Comparison of ENCODE assay signal across 14 cellular contexts in the genomic region with DNA sequence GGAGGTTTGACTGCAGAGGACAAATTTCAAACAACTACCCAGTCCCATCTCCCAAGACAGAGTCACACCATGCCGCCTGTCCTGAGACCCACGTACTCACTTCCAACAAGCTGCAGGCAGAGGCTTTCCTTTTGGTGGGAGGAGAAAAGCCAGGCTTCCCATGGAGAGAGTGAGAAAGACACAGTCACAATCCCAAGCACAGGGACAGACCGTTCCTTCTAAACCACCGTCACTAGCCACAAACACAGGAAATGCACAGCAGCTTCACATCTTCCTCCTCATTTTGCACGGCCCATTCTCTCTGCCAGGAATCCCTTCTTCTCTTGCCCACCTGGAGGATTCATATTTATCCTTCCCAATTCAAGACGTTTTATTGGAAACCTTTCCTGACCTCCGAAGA.
DNase-seq lines count a peak whose midpoint lies in the region; ATAC-seq, FAIRE-seq and TF ChIP-seq lines count a peak whose summit lies in the region.
"Had no signal": no experiment of that assay in that cellular context is flagged by ENCODE, and none has a peak within 500 bp of the region (broad histone marks: within the 10 kb centered on the region; RNA-seq: fewer than 3 reads in every experiment).

No MANE protein-coding gene starts in this region.

- peaks cover 8% of the 10 kb centered on the region for H3K36me3 Mint-ChIP-seq in T-helper 2 cell treated with Interferon-gamma antibody and Interleukin-4, amounts not matched to agents 5 μg/mL and 100 μg/mL, for 36 hours (ENCODE audit: low read depth)

- H3K4me1 Mint-ChIP-seq in T-helper 2 cell treated with Interferon-gamma antibody and Interleukin-4, amounts not matched to agents 5 μg/mL and 100 μg/mL, for 36 hours (ENCODE audit: low read depth), result peaks cover 30% of the 10 kb centered on the region

- no peak for FAIRE-seq in GM12892 (lab: Jason Lieb, UNC)
- FAIRE-seq: islet of Langerhans, urothelium cell line had no signal

- H3K27ac ChIP-seq in esophagus squamous epithelium (peak overlapping the region in 3 of 4 donors; percentile 67 to 79 (median 75)), osteoblast (ENCODE audit: low read depth, low read length) (no peak overlapping the region)
- H3K27ac ChIP-seq: foreskin keratinocyte had no signal

- H3K4me3 ChIP-seq in esophagus squamous epithelium, result no peak overlapping the region
- no peak overlapping the region for H3K4me3 ChIP-seq in osteoblast (ENCODE audit: insufficient read depth, low read length)

- DNase-seq in T-helper 2 cell treated with Interferon-gamma antibody and Interleukin-4, amounts not matched to agents 5 μg/mL and 100 μg/mL, for 36 hours (ENCODE audit: low spot score), result no peak
- DNase-seq in T-helper 2 cell, result no peak
- peak; percentile 59 for DNase-seq in MV-4-11 (lab: John Stamatoyannopoulos, UW)
- no peak for DNase-seq in esophagus squamous epithelium (lab: John Stamatoyannopoulos, UW)
- DNase-seq in osteoblast (ENCODE audit: insufficient read length, low spot score, missing footprints), result peak; percentile 19
- DNase-seq in GM12892 (ENCODE audit: insufficient read length), result no peak
- no peak for DNase-seq in NCI-H1436 (lab: John Stamatoyannopoulos, UW)
- DNase-seq: activated CD4-positive, alpha-beta T cell treated with anti-CD3 and anti-CD28 coated beads, Interleukin-2, amount 50 U/mL, for 48 hours; dermis blood vessel endothelial cell; foreskin keratinocyte had no signal

- 39 to 55% methylated on average over 7 of the region's 7 CpGs for WGBS in esophagus squamous epithelium, 2 donors

- ATAC-seq in HG03432 (IDR thresholded peaks at IDR 0.05; ENCODE audit: unreplicated experiment), result no peak
- ATAC-seq: foreskin keratinocyte had no signal

- TF ChIP-seq POLR2A in esophagus squamous epithelium (IDR thresholded peaks at IDR 0.05) (no peak), GM12892 (IDR thresholded peaks at IDR 0.05; ENCODE audit: low read depth, low read length) (no peak)

- H4K20me1 ChIP-seq in osteoblast (ENCODE audit: insufficient read depth, low read length), result peaks cover 42% of the 10 kb centered on the region

- H3K79me2 ChIP-seq in osteoblast (ENCODE audit: insufficient read depth, low read length), result peaks cover 28% of the 10 kb centered on the region

- H3K9me3 ChIP-seq in esophagus squamous epithelium (no peaks in the 10 kb centered on the region), osteoblast (ENCODE audit: low read depth, low read length) (no peaks in the 10 kb centered on the region)

- H3K36me3 ChIP-seq in esophagus squamous epithelium (no peaks in the 10 kb centered on the region), osteoblast (ENCODE audit: insufficient read depth, low read length) (no peaks in the 10 kb centered on the region)

- no peak for TF ChIP-seq CTCF in esophagus squamous epithelium (IDR thresholded peaks at IDR 0.05)
- no peak for TF ChIP-seq CTCF in osteoblast (IDR thresholded peaks at IDR 0.05; ENCODE audit: extremely low read depth, low read depth, low read length)

- peak overlapping the region; percentile 74 for H3K4me3 Mint-ChIP-seq in T-helper 2 cell treated with Interferon-gamma antibody and Interleukin-4, amounts not matched to agents 5 μg/mL and 100 μg/mL, for 36 hours
- H3K4me3 Mint-ChIP-seq: neural crest cell had no signal

- H3K27me3 ChIP-seq in esophagus squamous epithelium (no peaks in the 10 kb centered on the region), osteoblast (ENCODE audit: insufficient read depth, low read length) (no peaks in the 10 kb centered on the region)
- H3K27me3 ChIP-seq: foreskin keratinocyte had no signal

- H3K4me2 ChIP-seq in osteoblast (ENCODE audit: insufficient read depth, low read length), result no peak overlapping the region

- H3K27me3 Mint-ChIP-seq in T-helper 2 cell treated with Interferon-gamma antibody and Interleukin-4, amounts not matched to agents 5 μg/mL and 100 μg/mL, for 36 hours (ENCODE audit: low read depth), result no peaks in the 10 kb centered on the region

- peaks cover 8 to 65% (median 12%) of the 10 kb centered on the region in 3 donors for H3K4me1 ChIP-seq in esophagus squamous epithelium
- H3K4me1 ChIP-seq in osteoblast (ENCODE audit: insufficient read depth, low read length), result peaks cover 14% of the 10 kb centered on the region
- H3K4me1 ChIP-seq: foreskin keratinocyte had no signal

- peak overlapping the region; percentile 53 for H3K27ac Mint-ChIP-seq in T-helper 2 cell treated with Interferon-gamma antibody and Interleukin-4, amounts not matched to agents 5 μg/mL and 100 μg/mL, for 36 hours

- no peaks in the 10 kb centered on the region for H3K9me3 Mint-ChIP-seq in T-helper 2 cell treated with Interferon-gamma antibody and Interleukin-4, amounts not matched to agents 5 μg/mL and 100 μg/mL, for 36 hours
- H3K9me3 Mint-ChIP-seq: neural crest cell had no signal

- intact Hi-C loops in esophagus squamous epithelium (cut with DNase I), result no loop called here

- H2AFZ ChIP-seq in osteoblast (ENCODE audit: low read length), result no peak overlapping the region

Comparison
In these comparisons a context has a peak if more than half of its experiments do, and no peak if none do; other contexts are left out.
1. DNase-seq: peak in MV-4-11 (single experiment) and osteoblast (single experiment); none in T-helper 2 cell treated with Interferon-gamma antibody and Interleukin-4, amounts not matched to agents 5 μg/mL and 100 μg/mL, for 36 hours (single experiment), T-helper 2 cell (0 of 5), esophagus squamous epithelium (single experiment), GM12892 (single experiment) and NCI-H1436 (single experiment).